In genomic region chrX:109732780-109733657, GRCh38 we compare ENCODE assay signal across 8 cellular contexts. TPM values are rescaled to one million over a fixed set of nuclear protein-coding genes. Genes with fewer than 3 reads are reported as not detected.
DNase-seq lines count a peak whose midpoint lies in the region; ATAC-seq and TF ChIP-seq lines count a peak whose summit lies in the region.

Gene ACSL4 (minus strand): TSS chrX:109733257. CDS start chrX:109683363, 49,894 bp downstream.

- TF ChIP-seq CTCF in kidney epithelial cell (IDR thresholded peaks at IDR 0.05; ENCODE audit: insufficient read depth, low read length, poor library complexity, severe bottlenecking) = no peak

- H3K27me3 ChIP-seq in kidney epithelial cell (ENCODE audit: control insufficient read depth, insufficient read depth, low read length) = no peaks in the 10 kb centered on the region

- H3K36me3 ChIP-seq in kidney epithelial cell (ENCODE audit: control insufficient read depth, insufficient read depth, low read length) = no peaks in the 10 kb centered on the region

- ATAC-seq in GM19023 (IDR thresholded peaks at IDR 0.05; ENCODE audit: unreplicated experiment) = peak; percentile 85
- peak; percentile 85 for ATAC-seq in HG03280 (IDR thresholded peaks at IDR 0.05; ENCODE audit: unreplicated experiment)

- DNase-seq in AG08395 (ENCODE audit: low spot score) (peak; percentile 80), NCI-H510A treated with DMSO at 0.1 percent for 48 hours (lab: John Stamatoyannopoulos, UW) (peak; percentile 65), cerebellum (ENCODE audit: low spot score) (peak; percentile 86), kidney epithelial cell (ENCODE audit: low read depth) (peak; percentile 35)
- peak; percentile 69 to 76 for DNase-seq in activated CD4-positive, alpha-beta T cell treated with anti-CD3 and anti-CD28 coated beads for 24 hours (ENCODE audit: low read depth in 2 of 2)
- peak; percentile 90 for DNase-seq in stimulated activated CD4-positive, alpha-beta T cell treated with anti-CD3 and anti-CD28 coated beads, Interleukin-15, amount 100 ng/mL, for 24 hours

- H3K4me3 ChIP-seq in kidney epithelial cell (ENCODE audit: low read depth, low read length) = peak within 1 kb of the TSS; percentile 59

RNA-seq across cellular contexts. Expression of gene ACSL4, which starts in this region (rescaled TPM):
- total RNA-seq in cerebellum = 96.2 TPM
- 68.0 and 70.4 TPM in 2 replicates for total RNA-seq in kidney epithelial cell

Comparison
In these comparisons a context has a peak if more than half of its experiments do, and no peak if none do; other contexts are left out.
1. Peak in every context shown above with its lines: DNase-seq, ATAC-seq and H3K4me3 ChIP-seq.
2. DNase-seq: peak in every context shown above with its lines; median percentile 90 in stimulated activated CD4-positive, alpha-beta T cell treated with anti-CD3 and anti-CD28 coated beads, Interleukin-15, amount 100 ng/mL, for 24 hours; 86 in cerebellum; 80 in AG08395; 72 in activated CD4-positive, alpha-beta T cell treated with anti-CD3 and anti-CD28 coated beads for 24 hours; 65 in NCI-H510A treated with DMSO at 0.1 percent for 48 hours; 35 in kidney epithelial cell.